Comparison of ENCODE assay signal across 18 cellular contexts in genomic region chr16:3495166-3495565, GRCh38. TPM values are rescaled to one million over a fixed set of nuclear protein-coding genes. Genes with fewer than 3 reads are reported as not detected.
DNase-seq lines count a peak whose midpoint lies in the region; ATAC-seq and TF ChIP-seq lines count a peak whose summit lies in the region.
"Had no signal": no experiment of that assay in that cellular context is flagged by ENCODE, and none has a peak within 500 bp of the region (broad histone marks: within the 10 kb centered on the region; RNA-seq: fewer than 3 reads in every experiment).

A gene with protein sequence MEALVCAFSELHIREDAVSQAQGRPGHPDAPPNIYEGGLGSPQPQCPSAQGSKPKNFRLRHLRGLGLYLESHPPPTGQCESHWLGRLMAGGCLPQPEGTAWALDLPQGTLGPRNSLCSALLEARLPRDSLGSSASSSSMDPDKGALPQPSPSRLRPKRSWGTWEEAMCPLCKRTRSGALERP (minus strand): TSS chr16:3495489. CDS start chr16:3495421, 68 bp downstream.

- no peak within 1 kb of the TSS for H3K4me3 Mint-ChIP-seq in GM23338
- H3K4me3 Mint-ChIP-seq: CD4-positive, alpha-beta memory T cell had no signal

- H3K9me3 Mint-ChIP-seq in GM23338 = no peaks in the 10 kb centered on the region
- H3K9me3 Mint-ChIP-seq: CD4-positive, alpha-beta memory T cell had no signal

- no peak within 1 kb of the TSS for H3K4me2 ChIP-seq in GM23338

- no peaks in the 10 kb centered on the region for H3K36me3 Mint-ChIP-seq in GM23338 (ENCODE audit: low read depth)

- 86 to 100% (median 92%) methylated on average over 4 of the region's 4 CpGs for WGBS in spleen, 5 donors

- TF ChIP-seq CTCF in GM23338 (conservative IDR thresholded peaks at IDR 0.05; ENCODE audit: low read depth in 2 of 2) (no peak), lower lobe of right lung (IDR thresholded peaks at IDR 0.05) (no peak), spleen (IDR thresholded peaks at IDR 0.05 in 8 of 11, conservative IDR thresholded peaks at IDR 0.05 in 3 of 11) (no peak)

- no peak within 1 kb of the TSS for H3K4me3 ChIP-seq in GM23338
- H3K4me3 ChIP-seq in NT2/D1 (ENCODE audit: insufficient read length, low read depth) = no peak within 1 kb of the TSS
- no peak within 1 kb of the TSS for H3K4me3 ChIP-seq in lower lobe of right lung
- H3K4me3 ChIP-seq in spleen = no peak within 1 kb of the TSS

- H3K4me1 Mint-ChIP-seq in GM23338 = no peaks in the 10 kb centered on the region

- H3K27me3 ChIP-seq in GM23338 (ENCODE audit: insufficient read depth) = no peaks in the 10 kb centered on the region
- H3K27me3 ChIP-seq in NT2/D1 (ENCODE audit: insufficient read depth, insufficient read length) = no peaks in the 10 kb centered on the region
- no peaks in the 10 kb centered on the region for H3K27me3 ChIP-seq in lower lobe of right lung (ENCODE audit: low read depth)
- H3K27me3 ChIP-seq in spleen (replicated peaks in 1 of 7) = no peaks in the 10 kb centered on the region
- H3K27me3 ChIP-seq: BE2C had no signal

- no peak within 1 kb of the TSS for H3K27ac ChIP-seq in GM23338 (ENCODE audit: low read depth)
- H3K27ac ChIP-seq in lower lobe of right lung = no peak within 1 kb of the TSS
- H3K27ac ChIP-seq in spleen = no peak within 1 kb of the TSS
- H3K27ac ChIP-seq: C4-2B had no signal

- H3K79me2 ChIP-seq in GM23338 (replicated peaks; ENCODE audit: insufficient read depth) = no peaks in the 10 kb centered on the region

- no peaks in the 10 kb centered on the region for H4K20me1 ChIP-seq in GM23338 (replicated peaks; ENCODE audit: insufficient read depth)

- DNase-seq in GM23338 (ENCODE audit: low spot score) (no peak), NT2/D1 (ENCODE audit: low read depth, low spot score) (no peak), lower lobe of right lung (peak; percentile 40), spleen (peak; percentile 42), HuH-7 (ENCODE audit: low spot score) (no peak), NCI-H446 (lab: John Stamatoyannopoulos, UW) (no peak), kidney tubule cell (ENCODE audit: low spot score) (no peak)
- DNase-seq: BE2C; CD4-positive, alpha-beta memory T cell; DMS153; DMS79 treated with DMSO at 0.1 percent for 48 hours; EL; IMR-90; KBM-7 had no signal

- ATAC-seq in GM23338 (no peak), lower lobe of right lung (no peak), HG03439 (IDR thresholded peaks at IDR 0.05; ENCODE audit: unreplicated experiment) (no peak)

- 0 out of 2 replicates have a peak, but pooled peaks cover 3% of the 10 kb centered on the region for H3F3A ChIP-seq in GM23338 (replicated peaks; ENCODE audit: low read depth)

- intact Hi-C loops in lower lobe of right lung (cut with DNase I) (no loop called here), spleen (cut with DNase I; ENCODE audit: low total_unique reads) (no loop called here)

- H3K9me3 ChIP-seq in NT2/D1 (ENCODE audit: insufficient read depth, low read length) = no peaks in the 10 kb centered on the region
- H3K9me3 ChIP-seq in lower lobe of right lung = no peaks in the 10 kb centered on the region
- H3K9me3 ChIP-seq in spleen = no peaks in the 10 kb centered on the region
- H3K9me3 ChIP-seq: BE2C had no signal

- no peaks in the 10 kb centered on the region for H3K36me3 ChIP-seq in GM23338 (ENCODE audit: insufficient read depth)
- no peaks in the 10 kb centered on the region for H3K36me3 ChIP-seq in NT2/D1 (ENCODE audit: insufficient read depth, insufficient read length, low read length)
- H3K36me3 ChIP-seq in lower lobe of right lung = no peaks in the 10 kb centered on the region
- no peaks in the 10 kb centered on the region for H3K36me3 ChIP-seq in spleen
- H3K36me3 ChIP-seq: BE2C had no signal

- H3K9ac ChIP-seq in NT2/D1 (ENCODE audit: insufficient read length, low read depth) = peak within 1 kb of the TSS; percentile 50

- H3K27ac Mint-ChIP-seq in GM23338 = no peak within 1 kb of the TSS

- H3K4me1 ChIP-seq in GM23338 (ENCODE audit: insufficient read depth) (no peaks in the 10 kb centered on the region), NT2/D1 (ENCODE audit: insufficient read depth, insufficient read length) (peaks cover 12% of the 10 kb centered on the region), lower lobe of right lung (no peaks in the 10 kb centered on the region), spleen (peaks cover 0 to 23% (median 9%) of the 10 kb centered on the region in 6 donors)

- H2AFZ ChIP-seq in GM23338 = peak within 1 kb of the TSS; percentile 28; the same call in 1 of the 2 replicates

- peaks cover 8% of the 10 kb centered on the region for H3K27me3 Mint-ChIP-seq in GM23338 (ENCODE audit: insufficient read depth, low read depth, poor library complexity)
- H3K27me3 Mint-ChIP-seq: CD4-positive, alpha-beta memory T cell had no signal

- TF ChIP-seq POLR2A in spleen (IDR thresholded peaks at IDR 0.05) = no peak

- H3K9me2 ChIP-seq in GM23338 (ENCODE audit: insufficient read depth) = no peaks in the 10 kb centered on the region

TF ChIP-seq in GM23338, 12 proteins besides CTCF, POLR2A, EP300 and RAD21:
- no peak for TF ChIP-seq EZH2phosphoT487 (IDR thresholded peaks at IDR 0.05; ENCODE audit: unreplicated experiment)
- no peak for TF ChIP-seq NANOG (IDR thresholded peaks at IDR 0.05; ENCODE audit: borderline replicate concordance)
- TF ChIP-seq ZNF462 (CRISPR knock-in tag; IDR thresholded peaks at IDR 0.05) = no peak

RNA-seq across cellular contexts. Expression of the gene that starts here (rescaled TPM):
- total RNA-seq in GM23338 (2014; rRNA removed; shearing (Covaris generic)) = not detected in 2 replicates
- polyA plus RNA-seq in GM23338 (2016; fragmentation: Nextera tagmentation; extraction: Ambion mirVana) = not detected in 2 replicates
- not detected for total RNA-seq in lower lobe of right lung
- not detected for total RNA-seq in spleen
- not detected for polyA plus RNA-seq in spleen
- total RNA-seq: CD4-positive, alpha-beta memory T cell; H7; IMR-90 had no signal
- polyA plus RNA-seq: AG04450; CD4-positive, alpha-beta memory T cell; IMR-90 had no signal

Comparison
In these comparisons a context has a peak if more than half of its experiments do, and no peak if none do; other contexts are left out.
1. Peak in DNase-seq in lower lobe of right lung; RNA of the gene not detected or under 1 TPM.
2. Peak in DNase-seq in spleen; RNA of the gene not detected or under 1 TPM.